In the genomic region with DNA sequence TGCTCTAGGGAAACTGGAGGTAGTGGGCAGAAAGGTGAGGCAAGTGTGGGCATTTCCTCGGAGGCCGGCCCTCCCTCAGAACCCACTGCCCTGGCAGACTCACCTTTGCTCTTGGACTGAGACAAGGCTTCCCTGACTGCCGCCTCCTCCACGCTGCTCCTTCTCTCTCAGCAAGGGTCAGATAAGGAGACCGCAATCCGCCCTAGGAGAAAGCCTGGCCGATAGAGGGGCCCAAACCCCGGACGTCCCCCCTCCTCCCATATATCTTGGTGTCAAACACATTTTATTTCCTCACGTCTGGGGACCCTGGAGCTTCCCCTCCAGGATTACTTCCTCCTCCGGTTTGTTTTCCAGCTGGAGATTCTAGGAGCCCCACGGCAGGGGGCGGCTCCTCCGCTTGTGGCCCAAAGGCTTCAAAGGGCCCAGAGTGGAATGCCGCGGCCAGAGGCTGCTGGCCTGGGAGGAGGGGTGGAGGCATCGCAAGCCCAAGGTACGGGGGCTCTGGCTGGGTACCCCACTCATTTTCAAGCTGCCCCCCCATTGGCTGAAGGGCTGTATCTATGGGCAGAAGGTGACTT, we compare ENCODE assay signal across 18 cellular contexts. TPM values are rescaled to one million over a fixed set of nuclear protein-coding genes. Genes with fewer than 3 reads are reported as not detected.
A peak's percentile ranks its signal among the peaks of the same experiment; 100 is the strongest.
DNase-seq lines count a peak whose midpoint lies in the region; ATAC-seq, FAIRE-seq and TF ChIP-seq lines count a peak whose summit lies in the region.
"Had no signal": no experiment of that assay in that cellular context is flagged by ENCODE, and none has a peak within 500 bp of the region (broad histone marks: within the 10 kb centered on the region; RNA-seq: fewer than 3 reads in every experiment).

No MANE protein-coding gene starts in this region.

- peaks cover 16% of the 10 kb centered on the region for H3K4me1 ChIP-seq in HUES48 (ENCODE audit: control insufficient read depth, insufficient read depth, low read length)
- H3K4me1 ChIP-seq in K562 (replicated peaks in 1 of 2; ENCODE audit: control insufficient read depth in 2 of 2, insufficient read depth in 2 of 2, low read length in 2 of 2), result peaks cover 8% of the 10 kb centered on the region in 2 experiments; a peak in 2 of 5 replicates
- H3K4me1 ChIP-seq in CD4-positive, alpha-beta memory T cell (ENCODE audit: insufficient read depth, low read length), result no peaks in the 10 kb centered on the region
- H3K4me1 ChIP-seq: BLaER1 treated with 17β-estradiol and CSF1 and Interleukin-3, amounts not matched to agents 10 nM and 100 nM had no signal

- 0% methylated on average over 14 of the region's 18 CpGs for WGBS in K562 (ENCODE audit: insufficient coverage, low coverage, missing lambda C conversion rate)

- no TSS peak for BruUV-seq in K562 (replicated peaks; lab: Mats Ljungman, UMichigan)

- intact Hi-C loops in K562 (cut with micrococcal nuclease), result no loop called here
- intact Hi-C loops in CD4-positive, alpha-beta memory T cell (cut with micrococcal nuclease), result no loop called here

- H3K79me2 ChIP-seq in K562 (ENCODE audit: control insufficient read depth, insufficient read depth, low read length), result no peaks in the 10 kb centered on the region

- in situ Hi-C loops in K562 (cut with MboI), result no loop called here

- H3K36me3 ChIP-seq in HUES48 (ENCODE audit: control insufficient read depth, insufficient read depth, low read length) (no peaks in the 10 kb centered on the region), K562 (ENCODE audit: control insufficient read depth, insufficient read depth, low read length) (no peaks in the 10 kb centered on the region)
- no peaks in the 10 kb centered on the region for H3K36me3 ChIP-seq in CD4-positive, alpha-beta memory T cell (ENCODE audit: insufficient read depth, low read length)
- H3K36me3 ChIP-seq: BLaER1 treated with 17β-estradiol and CSF1 and Interleukin-3, amounts not matched to agents 10 nM and 100 nM had no signal

- TF ChIP-seq CTCF in K562 (IDR thresholded peaks at IDR 0.05 in 2 of 3, conservative IDR thresholded peaks at IDR 0.05 in 1 of 3; ENCODE audit: insufficient read depth in 2 of 3, low read depth in 1 of 3, low read length in 3 of 3), result no peak

- H3K27ac Mint-ChIP-seq in CD4-positive, alpha-beta memory T cell, result peak overlapping the region in 1 of 7 donors; percentile 18

- H3K36me3 Mint-ChIP-seq in CD4-positive, alpha-beta memory T cell, result peaks cover 0 to 5% of the 10 kb centered on the region in 2 donors

- TF ChIP-seq RAD21 in K562 (CRISPR knock-in tag; conservative IDR thresholded peaks at IDR 0.05 in 1 of 2, IDR thresholded peaks at IDR 0.05 in 1 of 2), result no peak

- peaks cover 0 to 4% (median 0%) of the 10 kb centered on the region in 4 donors for H3K4me1 Mint-ChIP-seq in CD4-positive, alpha-beta memory T cell

- FAIRE-seq in K562 (lab: Jason Lieb, UNC), result no peak
- FAIRE-seq: A204.1 had no signal

- H3K4me2 ChIP-seq in K562 (ENCODE audit: insufficient read depth, low read length), result no peak overlapping the region
- H3K4me2 ChIP-seq: BLaER1 treated with 17β-estradiol and CSF1 and Interleukin-3, amounts not matched to agents 10 nM and 100 nM had no signal

- H3K9me3 ChIP-seq in HUES48 (ENCODE audit: control insufficient read depth, insufficient read depth, low read length) (no peaks in the 10 kb centered on the region), K562 (replicated peaks; ENCODE audit: control insufficient read depth, insufficient read depth, low read depth, low read length) (no peaks in the 10 kb centered on the region)
- no peaks in the 10 kb centered on the region for H3K9me3 ChIP-seq in CD4-positive, alpha-beta memory T cell (ENCODE audit: control insufficient read depth in 1 of 2, low read length in 2 of 2)

- H3K27ac ChIP-seq in HUES48 (ENCODE audit: low read depth, low read length) (peak overlapping the region; percentile 50), K562 (ENCODE audit: extremely low read depth, low read depth, low read length) (no peak overlapping the region)
- H3K27ac ChIP-seq in CD4-positive, alpha-beta memory T cell (ENCODE audit: low read depth, low read length), result no peak overlapping the region
- H3K27ac ChIP-seq: BLaER1 treated with 17β-estradiol and CSF1 and Interleukin-3, amounts not matched to agents 10 nM and 100 nM had no signal

- peaks cover 16 to 41% of the 10 kb centered on the region in 2 donors for H3K27me3 Mint-ChIP-seq in CD4-positive, alpha-beta memory T cell

- H3K4me3 Mint-ChIP-seq in CD4-positive, alpha-beta memory T cell, result no peak overlapping the region

- POLR2A ChIA-PET in K562 (lab: Yijun Ruan, JAX), result no interaction called here
- POLR2A ChIA-PET in CD4-positive, alpha-beta memory T cell (lab: Charles Lee; ENCODE audit: partially characterized antibody), result no interaction called here

- H3K9ac ChIP-seq in HUES48 (ENCODE audit: low read depth, low read length), result no peak overlapping the region
- H3K9ac ChIP-seq in K562 (ENCODE audit: insufficient read depth in 1 of 2, low read depth in 2 of 2, low read length in 2 of 2), result no peak overlapping the region
- H3K9ac ChIP-seq: BLaER1 treated with 17β-estradiol and CSF1 and Interleukin-3, amounts not matched to agents 10 nM and 100 nM had no signal

- H4K20me1 ChIP-seq in K562 (replicated peaks; ENCODE audit: control insufficient read depth, insufficient read depth, low read length), result no peaks in the 10 kb centered on the region
- H4K20me1 ChIP-seq: BLaER1 treated with 17β-estradiol and CSF1 and Interleukin-3, amounts not matched to agents 10 nM and 100 nM had no signal

- H3K27me3 ChIP-seq in HUES48 (ENCODE audit: control insufficient read depth, insufficient read depth, low read length) (peaks cover 38% of the 10 kb centered on the region), K562 (ENCODE audit: control insufficient read depth in 2 of 2, insufficient read depth in 2 of 2, low read length in 2 of 2) (peaks cover 0 to 18% of the 10 kb centered on the region in 2 experiments; a peak in 2 of 5 replicates)
- H3K27me3 ChIP-seq in CD4-positive, alpha-beta memory T cell (ENCODE audit: insufficient read depth, low read length), result no peaks in the 10 kb centered on the region
- H3K27me3 ChIP-seq: BLaER1 treated with 17β-estradiol and CSF1 and Interleukin-3, amounts not matched to agents 10 nM and 100 nM had no signal

- peak; percentile 81 for DNase-seq in ELF-1 (ENCODE audit: low read depth, low spot score)
- peak in 2 of 4 experiments; percentile 17 to 19 for DNase-seq in K562 (ENCODE audit: extremely low read depth in 1 of 4, low spot score in 3 of 4)
- DNase-seq in left kidney (ENCODE audit: low read depth, low spot score), result peak; percentile 83
- no peak for DNase-seq in COR-L47 (lab: John Stamatoyannopoulos, UW)
- DNase-seq in activated CD4-positive, alpha-beta T cell treated with anti-CD3 and anti-CD28 coated beads for 1 hour, result no peak
- DNase-seq in CD4-positive, alpha-beta memory T cell, result no peak
- DNase-seq in HuH-7 (ENCODE audit: low spot score), result no peak
- DNase-seq: GOT3, KBM-7, MV-4-11, NCI-H187 treated with DMSO at 0.1 percent for 48 hours, NCI-H345, RPMI8226, SIG-M5 had no signal

- H3K9me1 ChIP-seq in K562 (ENCODE audit: control insufficient read depth, insufficient read depth, low read length), result no peaks in the 10 kb centered on the region

- no peak for TF ChIP-seq EP300 in K562 (IDR thresholded peaks at IDR 0.05; ENCODE audit: low read length)

- H2AFZ ChIP-seq in K562 (ENCODE audit: low read depth, low read length), result no peak overlapping the region

- no peak for TF ChIP-seq POLR2A in K562 (conservative IDR thresholded peaks at IDR 0.05)

- peak; percentile 65 for ATAC-seq in K562

- no peak overlapping the region for H3K4me3 ChIP-seq in HUES48 (ENCODE audit: low read depth, low read length)
- no peak overlapping the region for H3K4me3 ChIP-seq in K562
- H3K4me3 ChIP-seq in CD4-positive, alpha-beta memory T cell (ENCODE audit: low read length in 2 of 2), result no peak overlapping the region
- H3K4me3 ChIP-seq: BLaER1 treated with 17β-estradiol and CSF1 and Interleukin-3, amounts not matched to agents 10 nM and 100 nM had no signal

- CTCF ChIA-PET in K562 (lab: Yijun Ruan, JAX; ENCODE audit: low intra/inter-chr PET ratio), result no interaction called here
- CTCF ChIA-PET in CD4-positive, alpha-beta memory T cell (lab: Charles Lee; ENCODE audit: partially characterized antibody), result interaction anchor here (0.6 to 1.4 kb wide), 2 partner anchors 53 to 207 kb away, joined by 3 read pairs; no protein-coding TSS in a partner anchor

- H3K9me3 Mint-ChIP-seq in CD4-positive, alpha-beta memory T cell, result peaks cover 0 to 9% (median 6%) of the 10 kb centered on the region in 8 donors

TF ChIP-seq in K562, 482 proteins besides CTCF, POLR2A, EP300 and RAD21 (continues in another document):
- TF ChIP-seq ZFP36 (IDR thresholded peaks at IDR 0.05; ENCODE audit: low read depth, low read length, partially characterized antibody) (peak; percentile 70), MEIS2 (IDR thresholded peaks at IDR 0.05; ENCODE audit: partially characterized antibody) (peak; percentile 28), HDAC8 (tag; IDR thresholded peaks at IDR 0.05) (no peak), BDP1 (IDR thresholded peaks at IDR 0.05; ENCODE audit: insufficient read depth, insufficient read length) (no peak), FOXM1 (IDR thresholded peaks at IDR 0.05; ENCODE audit: low read depth) (no peak), FOXM1 (CRISPR knock-in tag; IDR thresholded peaks at IDR 0.05; ENCODE audit: low read depth) (no peak), DPF2 (IDR thresholded peaks at IDR 0.05) (no peak), ASH1L (IDR thresholded peaks at IDR 0.05; ENCODE audit: borderline replicate concordance, low read depth, partially characterized antibody) (no peak)

RNA-seq across cellular contexts. Expression of a gene that starts 31.6 kb away (rescaled TPM):
- not detected in 2 replicates for total RNA-seq in K562 (2011; cell fraction: chromatin; rRNA removed; ENCODE audit: low replicate concordance)
- not detected in 2 replicates for total RNA-seq in K562 (2011; cell fraction: nucleolus; rRNA removed)
- not detected in 2 replicates for total RNA-seq in K562 (2011; cell fraction: nucleoplasm; rRNA removed)
- total RNA-seq in K562 (2014; rRNA removed) (not detected in 2 replicates), K562 (2014; rRNA removed; fragmentation: Illumina TruSeq; extraction: Trizol) (not detected in 2 replicates), K562 (2015; rRNA removed; fragmentation: Illumina TruSeq; extraction: Trizol) (not detected in 2 replicates), K562 (2021) (not detected in 2 replicates)
- polyA plus RNA-seq in K562 (2011; rRNA removed) (not detected in 2 replicates), K562 (2014; fragmentation: Illumina TruSeq; extraction: Trizol) (not detected in 2 replicates), K562 (2014; fragmentation: Nextera tagmentation; extraction: Ambion mirVana) (not detected), K562 (2014; rRNA removed) (not detected in 2 replicates)
- polyA plus RNA-seq in K562 (2011; cell fraction: cytosol; rRNA removed), result not detected in 2 replicates
- not detected in 2 replicates for polyA plus RNA-seq in K562 (2011; cell fraction: nucleus; rRNA removed)
- not detected in 2 replicates for polyA plus RNA-seq in K562 (2012)
- polyA minus RNA-seq in K562 (2011; rRNA and poly(A)+ RNA removed), result not detected in 2 replicates
- not detected in 2 replicates for polyA minus RNA-seq in K562 (2011; cell fraction: cytosol; rRNA and poly(A)+ RNA removed)
- not detected in 2 replicates for polyA minus RNA-seq in K562 (2011; cell fraction: nucleus; rRNA and poly(A)+ RNA removed)
- total RNA-seq in CD4-positive, alpha-beta memory T cell, result not detected
- polyA plus RNA-seq in CD4-positive, alpha-beta memory T cell, result not detected
- total RNA-seq: HT-29 had no signal

Comparison
In these comparisons a context has a peak if more than half of its experiments do, and no peak if none do; other contexts are left out.
1. DNase-seq: peak in ELF-1 (single experiment) and left kidney (single experiment); none in COR-L47 (single experiment), activated CD4-positive, alpha-beta T cell treated with anti-CD3 and anti-CD28 coated beads for 1 hour (single experiment), CD4-positive, alpha-beta memory T cell (0 of 5) and HuH-7 (single experiment).